ENCODE assay signal across 1 cellular context in the genomic region with DNA sequence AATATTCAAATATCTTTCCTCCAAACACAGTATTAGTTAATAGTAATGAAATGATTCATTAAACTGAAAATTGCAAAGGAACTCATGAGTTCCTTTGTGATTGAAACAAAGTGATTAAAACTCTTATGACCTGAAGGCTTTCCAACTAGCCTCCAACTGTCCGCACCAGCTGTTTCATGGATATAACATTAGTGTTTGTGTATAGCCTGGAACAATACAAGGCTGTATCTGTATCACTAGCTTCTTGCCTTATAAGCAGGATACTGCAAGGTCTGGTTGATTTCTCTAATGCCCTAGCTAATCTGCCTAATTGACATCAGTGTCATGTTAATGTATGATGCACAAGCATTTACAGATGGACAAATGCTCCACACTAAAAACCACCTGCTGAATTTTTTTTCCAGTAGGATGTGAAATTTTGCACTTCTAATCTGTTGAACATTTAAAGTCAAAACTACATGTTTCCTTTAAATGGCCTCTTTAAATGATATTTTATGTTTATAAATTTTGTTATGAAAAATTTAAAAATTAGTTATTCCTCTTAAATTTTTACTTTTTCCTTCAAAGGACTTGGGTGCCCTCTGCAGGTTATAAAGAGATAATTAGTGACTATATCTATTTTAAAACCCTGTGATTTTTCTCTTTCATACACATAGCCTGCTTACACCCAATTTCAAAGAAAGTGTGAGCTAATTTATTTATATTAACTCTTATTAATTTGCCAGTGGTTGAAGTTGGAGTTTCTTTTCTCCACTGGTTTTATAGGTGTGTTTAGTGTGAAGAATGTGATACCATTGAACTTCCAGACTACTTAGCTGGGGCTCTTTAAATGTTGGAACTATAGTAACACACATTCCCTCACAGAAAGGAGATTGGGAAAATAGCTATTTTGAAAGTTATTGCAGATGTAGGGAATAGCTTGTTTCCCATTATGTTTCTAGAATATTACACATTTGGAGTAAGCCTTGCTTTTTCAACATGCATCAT.
TF ChIP-seq lines count a peak whose summit lies in the region.

No MANE protein-coding gene starts in this region.

TF ChIP-seq in IMR-90, 13 proteins besides CTCF, POLR2A, EP300 and RAD21:
- TF ChIP-seq FOS (IDR thresholded peaks at IDR 0.05; ENCODE audit: low read depth, low read length) (no peak), SMC3 (IDR thresholded peaks at IDR 0.05; ENCODE audit: low read depth, low read length) (peak; percentile 40; the same call in 1 of the 2 replicates)
